ENCODE assay signal across 1 cellular context in the genomic region with DNA sequence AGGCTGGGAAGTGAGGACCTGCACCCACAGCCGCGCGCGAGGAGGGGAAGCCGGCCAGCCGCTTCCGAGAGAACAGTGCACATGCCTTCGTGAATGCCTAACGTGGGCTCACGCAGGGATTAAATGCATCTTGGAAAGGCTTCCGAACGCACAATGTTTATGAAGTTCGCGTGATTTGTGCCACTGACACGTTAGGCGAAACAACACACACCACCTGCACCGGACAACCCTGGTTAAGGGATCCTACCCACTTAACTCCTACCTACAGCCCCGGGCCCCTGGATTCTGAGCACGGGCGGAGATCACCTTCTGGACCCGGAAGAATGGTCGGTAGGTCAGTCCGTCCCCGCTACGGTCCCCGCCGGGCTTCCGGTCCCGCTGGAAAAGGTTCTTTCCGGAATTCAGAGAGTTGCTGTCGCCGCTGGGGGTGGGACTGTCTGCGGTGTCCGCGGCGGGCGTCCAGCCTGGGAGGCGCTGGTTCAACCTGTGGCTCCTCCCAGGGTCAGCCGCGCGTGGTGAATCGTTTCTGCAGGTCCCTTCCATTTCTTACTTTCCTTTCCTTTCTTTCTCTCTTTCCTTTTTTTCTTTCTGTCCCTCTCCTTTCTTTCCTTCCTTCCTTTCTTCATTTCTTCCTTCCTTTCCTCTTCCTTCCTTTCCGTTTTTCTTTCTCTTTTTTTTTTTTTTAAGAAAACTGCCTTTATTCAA.
A peak's percentile ranks its signal among the peaks of the same experiment; 100 is the strongest.
TF ChIP-seq lines count a peak whose summit lies in the region.

A gene with protein sequence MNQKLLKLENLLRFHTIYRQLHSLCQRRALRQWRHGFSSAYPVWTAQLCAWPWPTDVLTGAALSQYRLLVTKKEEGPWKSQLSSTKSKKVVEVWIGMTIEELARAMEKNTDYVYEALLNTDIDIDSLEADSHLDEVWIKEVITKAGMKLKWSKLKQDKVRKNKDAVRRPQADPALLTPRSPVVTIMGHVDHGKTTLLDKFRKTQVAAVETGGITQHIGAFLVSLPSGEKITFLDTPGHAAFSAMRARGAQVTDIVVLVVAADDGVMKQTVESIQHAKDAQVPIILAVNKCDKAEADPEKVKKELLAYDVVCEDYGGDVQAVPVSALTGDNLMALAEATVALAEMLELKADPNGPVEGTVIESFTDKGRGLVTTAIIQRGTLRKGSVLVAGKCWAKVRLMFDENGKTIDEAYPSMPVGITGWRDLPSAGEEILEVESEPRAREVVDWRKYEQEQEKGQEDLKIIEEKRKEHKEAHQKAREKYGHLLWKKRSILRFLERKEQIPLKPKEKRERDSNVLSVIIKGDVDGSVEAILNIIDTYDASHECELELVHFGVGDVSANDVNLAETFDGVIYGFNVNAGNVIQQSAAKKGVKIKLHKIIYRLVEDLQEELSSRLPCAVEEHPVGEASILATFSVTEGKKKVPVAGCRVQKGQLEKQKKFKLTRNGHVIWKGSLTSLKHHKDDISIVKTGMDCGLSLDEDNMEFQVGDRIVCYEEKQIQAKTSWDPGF (minus strand): TSS at position 325 of the 705 bp plus-strand sequence. CDS start 5,373 bp downstream, outside the sequence.

TF ChIP-seq in HepG2, 621 proteins besides CTCF, POLR2A, EP300 and RAD21 (continued from another document):
- TF ChIP-seq, protein P1, sequence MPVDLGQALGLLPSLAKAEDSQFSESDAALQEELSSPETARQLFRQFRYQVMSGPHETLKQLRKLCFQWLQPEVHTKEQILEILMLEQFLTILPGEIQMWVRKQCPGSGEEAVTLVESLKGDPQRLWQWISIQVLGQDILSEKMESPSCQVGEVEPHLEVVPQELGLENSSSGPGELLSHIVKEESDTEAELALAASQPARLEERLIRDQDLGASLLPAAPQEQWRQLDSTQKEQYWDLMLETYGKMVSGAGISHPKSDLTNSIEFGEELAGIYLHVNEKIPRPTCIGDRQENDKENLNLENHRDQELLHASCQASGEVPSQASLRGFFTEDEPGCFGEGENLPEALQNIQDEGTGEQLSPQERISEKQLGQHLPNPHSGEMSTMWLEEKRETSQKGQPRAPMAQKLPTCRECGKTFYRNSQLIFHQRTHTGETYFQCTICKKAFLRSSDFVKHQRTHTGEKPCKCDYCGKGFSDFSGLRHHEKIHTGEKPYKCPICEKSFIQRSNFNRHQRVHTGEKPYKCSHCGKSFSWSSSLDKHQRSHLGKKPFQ (CRISPR knock-in tag; IDR thresholded peaks at IDR 0.05; ENCODE audit: insufficient replicate concordance), result peak; percentile 76
- TF ChIP-seq TP53 (CRISPR knock-in tag; conservative IDR thresholded peaks at IDR 0.05) (peak; percentile 95), ZBTB42 (CRISPR knock-in tag; IDR thresholded peaks at IDR 0.05) (peak; percentile 96; the same call in 1 of the 2 replicates), ARNT2 (CRISPR knock-in tag; IDR thresholded peaks at IDR 0.05; ENCODE audit: low read depth) (no peak; the same call in none of the 2 replicates), ZNF207 (IDR thresholded peaks at IDR 0.05; ENCODE audit: borderline replicate concordance) (no peak), TBX2 (CRISPR knock-in tag; IDR thresholded peaks at IDR 0.05; ENCODE audit: borderline replicate concordance) (peak; percentile 89), ATF1 (CRISPR knock-in tag; IDR thresholded peaks at IDR 0.05) (peak; percentile 78), ZFP36L2 (CRISPR knock-in tag; IDR thresholded peaks at IDR 0.05) (no peak), MZF1 (CRISPR knock-in tag; IDR thresholded peaks at IDR 0.05; ENCODE audit: borderline replicate concordance) (no peak; the same call in 1 of the 2 replicates), SAP130 (CRISPR knock-in tag; IDR thresholded peaks at IDR 0.05; ENCODE audit: low read depth) (peak; percentile 99), ATF7 (IDR thresholded peaks at IDR 0.05) (no peak), ATF7 (CRISPR knock-in tag; IDR thresholded peaks at IDR 0.05) (0 out of 2 replicates have a peak, but pooled peaks have one; percentile 74), ZNF784 (CRISPR knock-in tag; IDR thresholded peaks at IDR 0.05; ENCODE audit: borderline replicate concordance) (peak; percentile 100), REPIN1 (CRISPR knock-in tag; IDR thresholded peaks at IDR 0.05; ENCODE audit: borderline replicate concordance, low read depth) (peak; percentile 98), MYC (CRISPR knock-in tag; IDR thresholded peaks at IDR 0.05; ENCODE audit: borderline replicate concordance) (peak; percentile 95), NCOR1 (IDR thresholded peaks at IDR 0.05; ENCODE audit: borderline replicate concordance, low read length) (peak; percentile 87), STAG1 (CRISPR knock-in tag; IDR thresholded peaks at IDR 0.05) (peak; percentile 58), ZNF33A (CRISPR knock-in tag; IDR thresholded peaks at IDR 0.05; ENCODE audit: borderline replicate concordance) (no peak), HNF4G (IDR thresholded peaks at IDR 0.05; ENCODE audit: borderline replicate concordance, low read depth, low read length) (peak; percentile 91), HNF4G (CRISPR knock-in tag; IDR thresholded peaks at IDR 0.05; ENCODE audit: borderline replicate concordance, low read depth) (peak; percentile 93), ZNF781 (CRISPR knock-in tag; IDR thresholded peaks at IDR 0.05; ENCODE audit: borderline replicate concordance, not compliant biosample characterization) (peak; percentile 68), ZNF282 (IDR thresholded peaks at IDR 0.05; ENCODE audit: partially characterized antibody) (no peak), EEA1 (CRISPR knock-in tag; IDR thresholded peaks at IDR 0.05; ENCODE audit: borderline replicate concordance) (0 out of 2 replicates have a peak, but pooled peaks have one; percentile 62), ZNF234 (CRISPR knock-in tag; conservative IDR thresholded peaks at IDR 0.05) (0 out of 2 replicates have a peak, but pooled peaks have one; percentile 67), ZNF232 (CRISPR knock-in tag; IDR thresholded peaks at IDR 0.05; ENCODE audit: borderline replicate concordance) (peak; percentile 81), ZNF121 (CRISPR knock-in tag; IDR thresholded peaks at IDR 0.05) (peak; percentile 74; the same call in 1 of the 2 replicates), MED13 (CRISPR knock-in tag; IDR thresholded peaks at IDR 0.05) (peak; percentile 70; the same call in 1 of the 2 replicates), ZNF431 (CRISPR knock-in tag; IDR thresholded peaks at IDR 0.05; ENCODE audit: borderline replicate concordance, low read depth) (peak; percentile 94), IKZF4 (CRISPR knock-in tag; IDR thresholded peaks at IDR 0.05; ENCODE audit: borderline replicate concordance, low read depth, not compliant biosample characterization) (peak; percentile 93), PAF1 (CRISPR knock-in tag; IDR thresholded peaks at IDR 0.05) (no peak), NFKB2 (CRISPR knock-in tag; IDR thresholded peaks at IDR 0.05; ENCODE audit: borderline replicate concordance) (peak; percentile 99; the same call in 1 of the 2 replicates), HCFC1 (IDR thresholded peaks at IDR 0.05; ENCODE audit: low read depth, low read length) (peak; percentile 85), ZNF674 (CRISPR knock-in tag; IDR thresholded peaks at IDR 0.05; ENCODE audit: low read depth) (peak; percentile 88), ETV5 (CRISPR knock-in tag; IDR thresholded peaks at IDR 0.05; ENCODE audit: borderline replicate concordance) (peak; percentile 97), ZBTB14 (CRISPR knock-in tag; IDR thresholded peaks at IDR 0.05) (peak; percentile 59), REL (CRISPR knock-in tag; conservative IDR thresholded peaks at IDR 0.05) (no peak)
- TF ChIP-seq, protein P2, sequence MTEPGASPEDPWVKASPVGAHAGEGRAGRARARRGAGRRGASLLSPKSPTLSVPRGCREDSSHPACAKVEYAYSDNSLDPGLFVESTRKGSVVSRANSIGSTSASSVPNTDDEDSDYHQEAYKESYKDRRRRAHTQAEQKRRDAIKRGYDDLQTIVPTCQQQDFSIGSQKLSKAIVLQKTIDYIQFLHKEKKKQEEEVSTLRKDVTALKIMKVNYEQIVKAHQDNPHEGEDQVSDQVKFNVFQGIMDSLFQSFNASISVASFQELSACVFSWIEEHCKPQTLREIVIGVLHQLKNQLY (CRISPR knock-in tag; IDR thresholded peaks at IDR 0.05), result peak; percentile 90
- TF ChIP-seq, protein P3, sequence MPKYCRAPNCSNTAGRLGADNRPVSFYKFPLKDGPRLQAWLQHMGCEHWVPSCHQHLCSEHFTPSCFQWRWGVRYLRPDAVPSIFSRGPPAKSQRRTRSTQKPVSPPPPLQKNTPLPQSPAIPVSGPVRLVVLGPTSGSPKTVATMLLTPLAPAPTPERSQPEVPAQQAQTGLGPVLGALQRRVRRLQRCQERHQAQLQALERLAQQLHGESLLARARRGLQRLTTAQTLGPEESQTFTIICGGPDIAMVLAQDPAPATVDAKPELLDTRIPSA (CRISPR knock-in tag; IDR thresholded peaks at IDR 0.05; ENCODE audit: borderline replicate concordance), result peak; percentile 26; the same call in 1 of the 2 replicates
- TF ChIP-seq, protein P4, sequence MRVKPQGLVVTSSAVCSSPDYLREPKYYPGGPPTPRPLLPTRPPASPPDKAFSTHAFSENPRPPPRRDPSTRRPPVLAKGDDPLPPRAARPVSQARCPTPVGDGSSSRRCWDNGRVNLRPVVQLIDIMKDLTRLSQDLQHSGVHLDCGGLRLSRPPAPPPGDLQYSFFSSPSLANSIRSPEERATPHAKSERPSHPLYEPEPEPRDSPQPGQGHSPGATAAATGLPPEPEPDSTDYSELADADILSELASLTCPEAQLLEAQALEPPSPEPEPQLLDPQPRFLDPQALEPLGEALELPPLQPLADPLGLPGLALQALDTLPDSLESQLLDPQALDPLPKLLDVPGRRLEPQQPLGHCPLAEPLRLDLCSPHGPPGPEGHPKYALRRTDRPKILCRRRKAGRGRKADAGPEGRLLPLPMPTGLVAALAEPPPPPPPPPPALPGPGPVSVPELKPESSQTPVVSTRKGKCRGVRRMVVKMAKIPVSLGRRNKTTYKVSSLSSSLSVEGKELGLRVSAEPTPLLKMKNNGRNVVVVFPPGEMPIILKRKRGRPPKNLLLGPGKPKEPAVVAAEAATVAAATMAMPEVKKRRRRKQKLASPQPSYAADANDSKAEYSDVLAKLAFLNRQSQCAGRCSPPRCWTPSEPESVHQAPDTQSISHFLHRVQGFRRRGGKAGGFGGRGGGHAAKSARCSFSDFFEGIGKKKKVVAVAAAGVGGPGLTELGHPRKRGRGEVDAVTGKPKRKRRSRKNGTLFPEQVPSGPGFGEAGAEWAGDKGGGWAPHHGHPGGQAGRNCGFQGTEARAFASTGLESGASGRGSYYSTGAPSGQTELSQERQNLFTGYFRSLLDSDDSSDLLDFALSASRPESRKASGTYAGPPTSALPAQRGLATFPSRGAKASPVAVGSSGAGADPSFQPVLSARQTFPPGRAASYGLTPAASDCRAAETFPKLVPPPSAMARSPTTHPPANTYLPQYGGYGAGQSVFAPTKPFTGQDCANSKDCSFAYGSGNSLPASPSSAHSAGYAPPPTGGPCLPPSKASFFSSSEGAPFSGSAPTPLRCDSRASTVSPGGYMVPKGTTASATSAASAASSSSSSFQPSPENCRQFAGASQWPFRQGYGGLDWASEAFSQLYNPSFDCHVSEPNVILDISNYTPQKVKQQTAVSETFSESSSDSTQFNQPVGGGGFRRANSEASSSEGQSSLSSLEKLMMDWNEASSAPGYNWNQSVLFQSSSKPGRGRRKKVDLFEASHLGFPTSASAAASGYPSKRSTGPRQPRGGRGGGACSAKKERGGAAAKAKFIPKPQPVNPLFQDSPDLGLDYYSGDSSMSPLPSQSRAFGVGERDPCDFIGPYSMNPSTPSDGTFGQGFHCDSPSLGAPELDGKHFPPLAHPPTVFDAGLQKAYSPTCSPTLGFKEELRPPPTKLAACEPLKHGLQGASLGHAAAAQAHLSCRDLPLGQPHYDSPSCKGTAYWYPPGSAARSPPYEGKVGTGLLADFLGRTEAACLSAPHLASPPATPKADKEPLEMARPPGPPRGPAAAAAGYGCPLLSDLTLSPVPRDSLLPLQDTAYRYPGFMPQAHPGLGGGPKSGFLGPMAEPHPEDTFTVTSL (CRISPR knock-in tag; IDR thresholded peaks at IDR 0.05; ENCODE audit: borderline replicate concordance), result peak; percentile 52; the same call in 1 of the 2 replicates
- TF ChIP-seq, protein P5, sequence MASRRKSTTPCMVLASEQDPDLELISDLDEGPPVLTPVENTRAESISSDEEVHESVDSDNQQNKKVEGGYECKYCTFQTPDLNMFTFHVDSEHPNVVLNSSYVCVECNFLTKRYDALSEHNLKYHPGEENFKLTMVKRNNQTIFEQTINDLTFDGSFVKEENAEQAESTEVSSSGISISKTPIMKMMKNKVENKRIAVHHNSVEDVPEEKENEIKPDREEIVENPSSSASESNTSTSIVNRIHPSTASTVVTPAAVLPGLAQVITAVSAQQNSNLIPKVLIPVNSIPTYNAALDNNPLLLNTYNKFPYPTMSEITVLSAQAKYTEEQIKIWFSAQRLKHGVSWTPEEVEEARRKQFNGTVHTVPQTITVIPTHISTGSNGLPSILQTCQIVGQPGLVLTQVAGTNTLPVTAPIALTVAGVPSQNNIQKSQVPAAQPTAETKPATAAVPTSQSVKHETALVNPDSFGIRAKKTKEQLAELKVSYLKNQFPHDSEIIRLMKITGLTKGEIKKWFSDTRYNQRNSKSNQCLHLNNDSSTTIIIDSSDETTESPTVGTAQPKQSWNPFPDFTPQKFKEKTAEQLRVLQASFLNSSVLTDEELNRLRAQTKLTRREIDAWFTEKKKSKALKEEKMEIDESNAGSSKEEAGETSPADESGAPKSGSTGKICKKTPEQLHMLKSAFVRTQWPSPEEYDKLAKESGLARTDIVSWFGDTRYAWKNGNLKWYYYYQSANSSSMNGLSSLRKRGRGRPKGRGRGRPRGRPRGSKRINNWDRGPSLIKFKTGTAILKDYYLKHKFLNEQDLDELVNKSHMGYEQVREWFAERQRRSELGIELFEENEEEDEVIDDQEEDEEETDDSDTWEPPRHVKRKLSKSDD (CRISPR knock-in tag; IDR thresholded peaks at IDR 0.05; ENCODE audit: low read depth), result no peak
TF ChIP-seq in HepG2: peak in this region for 470.
